In genomic region chr14:55579724-55580400, GRCh38 we compare ENCODE assay signal across 1 cellular context.
TF ChIP-seq lines count a peak whose summit lies in the region.

Gene KTN1, plus strand, starts transcription at chr14:55580207. Its CDS starts 31,842 bp downstream, at chr14:55612049.

TF ChIP-seq in GM12878, 131 proteins besides CTCF, POLR2A, EP300 and RAD21 (continued from another document and continues in another):
- no peak for TF ChIP-seq ZBTB4 (CRISPR knock-in tag; IDR thresholded peaks at IDR 0.05)
- no peak for TF ChIP-seq ZBTB11 (CRISPR knock-in tag; IDR thresholded peaks at IDR 0.05)
- no peak for TF ChIP-seq ETV6 (conservative IDR thresholded peaks at IDR 0.05 in 1 of 2, IDR thresholded peaks at IDR 0.05 in 1 of 2; ENCODE audit: borderline replicate concordance in 1 of 2, low read depth in 1 of 2)
- peak; percentile 63; the same call in 1 of the 2 replicates for TF ChIP-seq TCF3 (IDR thresholded peaks at IDR 0.05; ENCODE audit: borderline replicate concordance, insufficient read depth, low read depth, low read length)
- TF ChIP-seq STAT1 (conservative IDR thresholded peaks at IDR 0.05) = no peak; the same call in 1 of the 2 replicates
- 0 out of 2 replicates have a peak, but pooled peaks have one; percentile 6 for TF ChIP-seq YY1 (IDR thresholded peaks at IDR 0.05; ENCODE audit: low read depth, low read length)
- no peak for TF ChIP-seq HDAC6 (IDR thresholded peaks at IDR 0.05; ENCODE audit: unreplicated experiment)
- 0 out of 2 replicates have a peak, but pooled peaks have one; percentile 33 for TF ChIP-seq KDM1A (IDR thresholded peaks at IDR 0.05; ENCODE audit: borderline replicate concordance)
- TF ChIP-seq MTA2 (IDR thresholded peaks at IDR 0.05; ENCODE audit: low read depth) = no peak
- no peak for TF ChIP-seq NRF1 (conservative IDR thresholded peaks at IDR 0.05; ENCODE audit: low read depth, low read length)
- peak; percentile 87 for TF ChIP-seq LARP7 (IDR thresholded peaks at IDR 0.05)
- TF ChIP-seq CHD4 (IDR thresholded peaks at IDR 0.05) = 0 out of 2 replicates have a peak, but pooled peaks have one; percentile 42
- peak; percentile 30; the same call in 1 of the 2 replicates for TF ChIP-seq POLR2AphosphoS5 (IDR thresholded peaks at IDR 0.05; ENCODE audit: low read length)
- TF ChIP-seq SREBF1 (IDR thresholded peaks at IDR 0.05; ENCODE audit: low read length) = peak; percentile 73
- peak; percentile 94 to 95 for TF ChIP-seq IKZF2 (IDR thresholded peaks at IDR 0.05)
- TF ChIP-seq ESRRA (IDR thresholded peaks at IDR 0.05; ENCODE audit: low read length) = no peak
- peak; percentile 51; the same call in 1 of the 2 replicates for TF ChIP-seq TCF12 (IDR thresholded peaks at IDR 0.05; ENCODE audit: low read depth, low read length)
- 0 out of 2 replicates have a peak, but pooled peaks have one; percentile 61 for TF ChIP-seq HDAC2 (IDR thresholded peaks at IDR 0.05)
- peak; percentile 9; the same call in 1 of the 2 replicates for TF ChIP-seq MLLT1 (IDR thresholded peaks at IDR 0.05)
- TF ChIP-seq SUPT20H (IDR thresholded peaks at IDR 0.05; ENCODE audit: borderline replicate concordance, control insufficient read depth, low read depth, low read length) = no peak
- TF ChIP-seq BACH1 (IDR thresholded peaks at IDR 0.05; ENCODE audit: borderline replicate concordance) = peak; percentile 65; the same call in 1 of the 2 replicates
- TF ChIP-seq E4F1 (IDR thresholded peaks at IDR 0.05; ENCODE audit: borderline replicate concordance, partially characterized antibody) = peak; percentile 74
- TF ChIP-seq SUZ12 (IDR thresholded peaks at IDR 0.05; ENCODE audit: unreplicated experiment) = no peak
- TF ChIP-seq CEBPZ (IDR thresholded peaks at IDR 0.05; ENCODE audit: low read depth, low read length) = no peak
- TF ChIP-seq KLF5 (IDR thresholded peaks at IDR 0.05; ENCODE audit: partially characterized antibody) = peak; percentile 98
- no peak for TF ChIP-seq NFIC (IDR thresholded peaks at IDR 0.05; ENCODE audit: low read depth, low read length)
- TF ChIP-seq RUNX3 (IDR thresholded peaks at IDR 0.05; ENCODE audit: low read length) = 0 out of 2 replicates have a peak, but pooled peaks have one; percentile 17
- TF ChIP-seq PAX5 (IDR thresholded peaks at IDR 0.05; ENCODE audit: borderline replicate concordance, low read depth, low read length) = 0 out of 2 replicates have a peak, but pooled peaks have one; percentile 18
- peak; percentile 13; the same call in 1 of the 2 replicates for TF ChIP-seq ZNF217 (IDR thresholded peaks at IDR 0.05)
- peak; percentile 64 for TF ChIP-seq MAX (IDR thresholded peaks at IDR 0.05; ENCODE audit: low read depth, low read length)
- no peak for TF ChIP-seq REST (IDR thresholded peaks at IDR 0.05; ENCODE audit: low read depth, low read length)
- peak in 1 of 2 experiments; percentile 81; a peak in 2 of 3 replicates for TF ChIP-seq EGR1 (IDR thresholded peaks at IDR 0.05; ENCODE audit: borderline replicate concordance in 1 of 2, low read depth in 2 of 2, low read length in 2 of 2)
- 0 out of 2 replicates have a peak, but pooled peaks have one; percentile 14 for TF ChIP-seq TAF1 (IDR thresholded peaks at IDR 0.05; ENCODE audit: borderline replicate concordance, low read depth, low read length)
- 0 out of 2 replicates have a peak, but pooled peaks have one; percentile 22 for TF ChIP-seq HSF1 (IDR thresholded peaks at IDR 0.05; ENCODE audit: low read depth, low read length)
- no peak for TF ChIP-seq MYB (IDR thresholded peaks at IDR 0.05; ENCODE audit: borderline replicate concordance, low read depth, low read length)
- TF ChIP-seq ZNF384 (IDR thresholded peaks at IDR 0.05; ENCODE audit: borderline replicate concordance, low read depth, low read length) = no peak
- TF ChIP-seq BRCA1 (IDR thresholded peaks at IDR 0.05; ENCODE audit: low read depth, low read length) = peak; percentile 43; the same call in 1 of the 2 replicates
- no peak for TF ChIP-seq EZH2 (IDR thresholded peaks at IDR 0.05; ENCODE audit: borderline replicate concordance, control insufficient read depth, low read depth, low read length)
- TF ChIP-seq MYC (IDR thresholded peaks at IDR 0.05; ENCODE audit: insufficient read depth, insufficient read length, insufficient replicate concordance, low read length, severe bottlenecking) = no peak
- TF ChIP-seq MXI1 (IDR thresholded peaks at IDR 0.05; ENCODE audit: low read depth, low read length) = peak; percentile 80
- TF ChIP-seq RB1 (IDR thresholded peaks at IDR 0.05; ENCODE audit: borderline replicate concordance) = peak; percentile 80; the same call in 1 of the 2 replicates
